Comparison of ENCODE assay signal across 10 cellular contexts in the genomic region with DNA sequence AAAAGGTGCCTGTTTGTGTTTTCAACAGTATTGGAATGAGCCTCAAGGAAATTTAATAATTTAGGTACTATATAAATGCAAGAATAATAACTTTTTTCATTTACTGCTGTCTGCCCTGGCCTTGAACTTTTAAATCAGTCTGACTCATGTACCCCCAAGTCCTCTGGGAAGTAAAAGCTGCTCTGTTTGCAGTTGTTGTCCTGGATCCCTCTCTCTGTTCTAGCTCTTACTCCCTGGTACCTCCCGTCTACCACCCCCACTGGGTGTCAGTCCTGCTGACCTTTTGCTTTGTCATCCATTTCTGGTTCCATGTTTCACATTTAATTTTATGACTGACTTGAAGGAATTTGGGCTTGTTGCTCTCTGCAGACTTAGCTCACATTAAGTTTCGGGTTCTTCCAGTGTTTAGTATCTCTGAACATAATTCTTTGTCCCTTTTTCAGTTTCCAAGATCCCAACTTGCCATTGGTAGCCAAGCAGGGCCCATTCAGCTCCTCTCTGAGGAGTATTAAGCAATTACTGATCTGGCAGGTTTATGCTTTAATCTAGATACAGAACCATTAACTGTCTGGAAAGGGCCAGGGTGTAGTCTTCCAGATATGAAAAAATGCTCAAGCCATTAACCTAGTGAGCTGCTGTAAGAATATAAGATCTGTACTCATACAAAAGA.
DNase-seq lines count a peak whose midpoint lies in the region; ATAC-seq and TF ChIP-seq lines count a peak whose summit lies in the region.
"Had no signal": no experiment of that assay in that cellular context is flagged by ENCODE, and none has a peak within 500 bp of the region (broad histone marks: within the 10 kb centered on the region; RNA-seq: fewer than 3 reads in every experiment).

No MANE protein-coding gene starts in this region.

- no peaks in the 10 kb centered on the region for H3K36me3 ChIP-seq in cardiac muscle cell
- H3K36me3 ChIP-seq: ovary had no signal

- BruUV-seq in Calu3 (replicated peaks; lab: Mats Ljungman, UMichigan): no TSS peak

- TF ChIP-seq CTCF in Calu3 (IDR thresholded peaks at IDR 0.05; ENCODE audit: unreplicated experiment) (no peak), cardiac muscle cell (IDR thresholded peaks at IDR 0.05; ENCODE audit: low read depth, low read length) (no peak), omental fat pad (IDR thresholded peaks at IDR 0.05) (no peak)

- no peak overlapping the region for H3K4me3 ChIP-seq in cardiac muscle cell
- H3K4me3 ChIP-seq: ovary had no signal

- peak overlapping the region; percentile 23 for H3K4me3 Mint-ChIP-seq in Calu3 (ENCODE audit: low read depth, unreplicated experiment)

- peak; percentile 39 for DNase-seq in Calu3
- DNase-seq in amniotic epithelial cell (ENCODE audit: low read depth): peak; percentile 63
- DNase-seq in cardiac muscle cell (ENCODE audit: low read depth in 1 of 2, low spot score in 1 of 2): peak in 1 of 2 donors; percentile 61
- no peak for DNase-seq in omental fat pad (ENCODE audit: low spot score)
- no peak for DNase-seq in NCI-H1930 (lab: John Stamatoyannopoulos, UW)
- DNase-seq in cerebellar nuclear complex (lab: John Stamatoyannopoulos, UW): no peak

- no peaks in the 10 kb centered on the region for H3K9me3 ChIP-seq in cardiac muscle cell (ENCODE audit: low read depth)
- H3K9me3 ChIP-seq: ovary had no signal

- intact Hi-C loops in Calu3 (cut with micrococcal nuclease; ENCODE audit: unreplicated experiment): loop anchor here (1.0 to 10.0 kb wide), 4 partner anchors 110 to 391 kb away; a partner anchor contains a TSS

- H3K4me1 ChIP-seq in cardiac muscle cell (ENCODE audit: low read depth): peaks cover 11% of the 10 kb centered on the region

- no peaks in the 10 kb centered on the region for H3K27me3 Mint-ChIP-seq in Calu3 (ENCODE audit: unreplicated experiment)

- H3K27ac Mint-ChIP-seq in Calu3 (ENCODE audit: unreplicated experiment): peak overlapping the region; percentile 43

- no peaks in the 10 kb centered on the region for H3K36me3 Mint-ChIP-seq in Calu3 (ENCODE audit: insufficient read depth, unreplicated experiment)

- H3K4me1 Mint-ChIP-seq in Calu3 (ENCODE audit: low read depth, unreplicated experiment): peaks cover 25% of the 10 kb centered on the region

- H3K27me3 ChIP-seq in cardiac muscle cell: no peaks in the 10 kb centered on the region
- H3K27me3 ChIP-seq: ovary had no signal

- H3K9me3 Mint-ChIP-seq in Calu3 (ENCODE audit: low read depth, unreplicated experiment): no peaks in the 10 kb centered on the region

- H3K27ac ChIP-seq in cardiac muscle cell: peak overlapping the region; percentile 14
- H3K27ac ChIP-seq: epithelial cell of prostate, ovary had no signal

- ATAC-seq in omental fat pad (ENCODE audit: low FRiP score): peak; percentile 70
- ATAC-seq in GM19023 (IDR thresholded peaks at IDR 0.05; ENCODE audit: unreplicated experiment): no peak
- no peak for ATAC-seq in GM19395 (IDR thresholded peaks at IDR 0.05; ENCODE audit: unreplicated experiment)

- CTCF ChIA-PET in Calu3 (lab: Charles Lee): interaction anchor here (1.0 to 2.8 kb wide), 3 partner anchors 75 to 390 kb away, joined by 3 to 68 read pairs (median 3); no protein-coding TSS in a partner anchor

Comparison
In these comparisons a context has a peak if more than half of its experiments do, and no peak if none do; other contexts are left out.
1. DNase-seq: peak in Calu3 (single experiment) and amniotic epithelial cell (single experiment); none in omental fat pad (single experiment), NCI-H1930 (0 of 2) and cerebellar nuclear complex (0 of 2).